ENCODE assay signal across 17 cellular contexts in the genomic region with DNA sequence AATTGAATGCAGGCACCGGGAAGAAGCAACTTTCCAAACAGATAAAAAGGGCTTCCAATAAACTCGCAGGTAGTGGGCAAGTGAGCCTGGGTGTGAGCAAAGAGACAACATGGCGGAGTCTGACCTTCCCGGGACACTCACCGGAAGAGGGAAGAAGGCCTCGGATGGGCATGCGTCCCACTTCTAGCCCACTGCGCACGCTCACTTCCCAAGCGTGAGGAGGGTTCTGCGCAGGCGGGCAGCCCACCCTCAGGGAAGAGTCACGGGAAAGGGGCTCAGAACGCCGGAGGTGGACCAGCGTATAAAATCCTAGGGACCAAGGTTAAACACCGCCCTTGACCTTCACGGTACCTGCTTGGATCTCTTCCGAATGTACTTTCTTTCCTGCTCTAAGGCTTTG.
"Had no signal": no experiment of that assay in that cellular context is flagged by ENCODE, and none has a peak within 500 bp of the region (broad histone marks: within the 10 kb centered on the region; RNA-seq: fewer than 3 reads in every experiment).

No MANE protein-coding gene starts in this region.

- H3K36me3 ChIP-seq: colonic mucosa, neutrophil, ovary, right atrium auricular region, thoracic aorta, transverse colon had no signal

- H2AFZ ChIP-seq: hepatocyte had no signal

- DNase-seq: colonic mucosa; dermis blood vessel endothelial cell; effector CD4-positive, alpha-beta T cell; foreskin melanocyte; left colon; left ventricle myocardium superior; naive thymus-derived CD4-positive, alpha-beta T cell; nephron progenitor cell; small intestine; stimulated activated CD4-positive, alpha-beta T cell treated with anti-CD3 and anti-CD28 coated beads, Interleukin-2, amount 100 ng/mL, for 48 hours; transverse colon had no signal

- H3K27ac ChIP-seq: colonic mucosa, hepatocyte, neutrophil, ovary, right atrium auricular region, thoracic aorta, transverse colon had no signal

- H3K4me3 Mint-ChIP-seq: naive thymus-derived CD4-positive, alpha-beta T cell; nephron progenitor cell; stimulated activated naive CD8-positive, alpha-beta T cell treated with anti-CD3 and anti-CD28 coated beads, Interleukin-15, Interleukin-2, amounts not matched to agents 100 ng/mL and 50 ng/mL, for 24 hours had no signal

- H3K27ac Mint-ChIP-seq: naive thymus-derived CD4-positive, alpha-beta T cell; nephron progenitor cell; stimulated activated naive CD8-positive, alpha-beta T cell treated with anti-CD3 and anti-CD28 coated beads, Interleukin-15, Interleukin-2, amounts not matched to agents 100 ng/mL and 50 ng/mL, for 24 hours had no signal

- ATAC-seq: left colon; left ventricle myocardium superior; naive thymus-derived CD4-positive, alpha-beta T cell had no signal

- H3K79me2 ChIP-seq: hepatocyte had no signal

- H3K9me3 Mint-ChIP-seq: stimulated activated naive CD8-positive, alpha-beta T cell treated with anti-CD3 and anti-CD28 coated beads, Interleukin-15, Interleukin-2, amounts not matched to agents 100 ng/mL and 50 ng/mL, for 24 hours had no signal

- H3K4me2 ChIP-seq: hepatocyte had no signal

- H3K36me3 Mint-ChIP-seq: naive thymus-derived CD4-positive, alpha-beta T cell had no signal

- H3K9me3 ChIP-seq: colonic mucosa, neutrophil, ovary, right atrium auricular region, thoracic aorta, transverse colon had no signal

- H3K4me1 ChIP-seq: colonic mucosa had no signal

- H3K4me3 ChIP-seq: colonic mucosa, hepatocyte, ovary, right atrium auricular region, thoracic aorta, transverse colon had no signal

- H3K27me3 ChIP-seq: colonic mucosa, hepatocyte, ovary, right atrium auricular region, transverse colon had no signal
